Comparison of ENCODE assay signal across 30 cellular contexts in the genomic region with DNA sequence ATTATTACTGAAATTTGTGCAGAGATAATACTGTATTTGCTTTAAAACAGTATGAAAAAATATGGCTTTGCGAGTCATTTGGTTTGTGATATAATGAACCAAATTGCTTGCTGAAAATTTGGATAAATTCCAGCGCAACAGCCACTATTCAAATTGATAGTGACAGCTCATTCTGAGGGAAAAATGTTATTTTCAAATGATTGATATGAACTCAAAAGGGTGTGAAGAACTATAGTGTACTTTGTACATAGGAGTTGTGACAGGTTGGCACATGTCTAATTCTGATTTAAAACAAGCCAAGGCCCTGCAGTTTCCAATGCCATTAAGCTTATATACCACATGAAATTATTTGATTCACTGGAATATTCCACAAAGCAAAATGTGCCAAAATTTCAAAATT.
"Had no signal": no experiment of that assay in that cellular context is flagged by ENCODE, and none has a peak within 500 bp of the region (broad histone marks: within the 10 kb centered on the region; RNA-seq: fewer than 3 reads in every experiment).

No MANE protein-coding gene starts in this region.

- H3K36me3 ChIP-seq: ascending aorta, cardiac muscle cell had no signal

- H3K4me3 ChIP-seq: ascending aorta, cardiac muscle cell had no signal

- H3K9me3 ChIP-seq: ascending aorta had no signal

- H3K27ac ChIP-seq: ascending aorta, cardiac muscle cell, VCaP had no signal

- DNase-seq: activated B cell treated with CpG ODN at 0.5 μM for 24 hours; activated CD4-positive, alpha-beta memory T cell treated with anti-CD3 and anti-CD28 coated beads for 36 hours; activated CD4-positive, alpha-beta T cell treated with anti-CD3 and anti-CD28 coated beads for 4 hours; activated CD4-positive, alpha-beta T cell treated with anti-CD3 and anti-CD28 coated beads, Interleukin-2, amount 10 ng/mL, durations not matched to agents 24 days and 14 days; activated CD4-positive, alpha-beta T cell treated with anti-CD3 and anti-CD28 coated beads, Interleukin-2, amount 50 U/mL, for 1 hour; activated CD4-positive, alpha-beta T cell treated with anti-CD3 and anti-CD28 coated beads, Interleukin-2, amount 50 U/mL, for 4 hours; activated CD4-positive, CD25-positive, alpha-beta regulatory T cell treated with anti-CD3 and anti-CD28 coated beads, Interleukin-2, amount 50 U/mL, for 72 hours; activated CD8-positive, alpha-beta memory T cell treated with anti-CD3 and anti-CD28 coated beads, Interleukin-2, amount 50 U/mL, for 4 hours; activated CD8-positive, alpha-beta T cell treated with anti-CD3 and anti-CD28 coated beads for 36 hours; activated effector memory CD4-positive, alpha-beta T cell treated with anti-CD3 and anti-CD28 coated beads, Interleukin-2, amount 50 U/mL, for 16 hours; activated gamma-delta T cell treated with Interleukin-2 at 50 U/mL for 16 hours; activated naive CD4-positive, alpha-beta T cell; activated naive CD4-positive, alpha-beta T cell treated with anti-CD3 and anti-CD28 coated beads for 36 hours; activated naive CD4-positive, alpha-beta T cell treated with anti-CD3 and anti-CD28 coated beads, Interleukin-2, amount 50 U/mL, for 16 hours; activated naive CD8-positive, alpha-beta T cell treated with anti-CD3 and anti-CD28 coated beads, Interleukin-2, amount 10 ng/mL, durations not matched to agents 7 days and 5 days; activated naive CD8-positive, alpha-beta T cell treated with anti-CD3 and anti-CD28 coated beads, Interleukin-2, amount 50 U/mL, for 24 hours; activated T-cell treated with anti-CD3 and anti-CD28 coated beads for 4 hours; activated T-cell treated with anti-CD3 and anti-CD28 coated beads, Interleukin-2, amount 50 U/mL, for 1 hour; activated T-cell treated with anti-CD3 and anti-CD28 coated beads, Interleukin-2, amount 50 U/mL, for 4 hours; activated T-cell treated with anti-CD3 and anti-CD28 coated beads, Interleukin-2, amount 50 U/mL, for 72 hours; amygdala; anterior cingulate cortex; central memory CD4-positive, alpha-beta T cell; cerebellar nuclear complex; T-helper 1 cell; T-helper 2 cell; T-helper 9 cell had no signal

- H3K27me3 ChIP-seq: ascending aorta, cardiac muscle cell had no signal
